24 cellular contexts compared by ENCODE assay signal in genomic region chr19:28299649-28300048, GRCh38.
"Had no signal": no experiment of that assay in that cellular context is flagged by ENCODE, and none has a peak within 500 bp of the region (broad histone marks: within the 10 kb centered on the region; RNA-seq: fewer than 3 reads in every experiment).

No MANE protein-coding gene starts in this region.

- H3K27ac Mint-ChIP-seq: activated CD4-positive, alpha-beta memory T cell treated with anti-CD3 and anti-CD28 coated beads for 36 hours; activated naive CD8-positive, alpha-beta T cell; brain; T-helper 1 cell treated with Interleukin-12 subunit alpha and Interleukin-12 subunit beta and Interleukin-4 antibody, amounts not matched to agents 30 μg/mL and 1 μg/mL, for 36 hours had no signal

- ATAC-seq: activated T-cell treated with anti-CD3 and anti-CD28 coated beads, Interleukin-2, amount 50 U/mL, for 4 hours; SK-N-SH treated with all-trans-retinoic acid at 6 μM for 48 hours had no signal

- H3K27me3 Mint-ChIP-seq: activated CD4-positive, alpha-beta memory T cell treated with anti-CD3 and anti-CD28 coated beads for 36 hours; activated naive CD8-positive, alpha-beta T cell; central memory CD8-positive, alpha-beta T cell had no signal

- H3K36me3 ChIP-seq: Peyer's patch, SJSA1 had no signal

- H3K9me3 Mint-ChIP-seq: central memory CD8-positive, alpha-beta T cell had no signal

- H3K27ac ChIP-seq: Peyer's patch, RWPE1, SJSA1 had no signal

- H3K36me3 Mint-ChIP-seq: activated CD4-positive, alpha-beta memory T cell treated with anti-CD3 and anti-CD28 coated beads for 36 hours; activated naive CD8-positive, alpha-beta T cell; brain had no signal

- H3K4me3 ChIP-seq: Peyer's patch, SJSA1 had no signal

- H3K4me1 ChIP-seq: Peyer's patch had no signal

- H3K4me1 Mint-ChIP-seq: central memory CD8-positive, alpha-beta T cell had no signal

- H3K27me3 ChIP-seq: Peyer's patch, SJSA1 had no signal

- H3K9me3 ChIP-seq: Peyer's patch had no signal

- H3K4me3 Mint-ChIP-seq: activated CD4-positive, alpha-beta memory T cell treated with anti-CD3 and anti-CD28 coated beads for 36 hours; activated naive CD8-positive, alpha-beta T cell; activated T-cell treated with anti-CD3 and anti-CD28 coated beads, Interleukin-2, amount 50 U/mL, for 4 hours; brain; central memory CD8-positive, alpha-beta T cell; T-helper 1 cell treated with Interleukin-12 subunit alpha and Interleukin-12 subunit beta and Interleukin-4 antibody, amounts not matched to agents 30 μg/mL and 1 μg/mL, for 36 hours had no signal

- DNase-seq: activated CD4-positive, alpha-beta memory T cell treated with anti-CD3 and anti-CD28 coated beads for 36 hours; activated CD4-positive, alpha-beta T cell treated with anti-CD3 and anti-CD28 coated beads for 48 hours; activated CD4-positive, CD25-positive, alpha-beta regulatory T cell treated with anti-CD3 and anti-CD28 coated beads, Interleukin-2, amount 50 U/mL, for 72 hours; activated CD8-positive, alpha-beta memory T cell treated with anti-CD3 and anti-CD28 coated beads for 24 hours; activated effector memory CD4-positive, alpha-beta T cell treated with anti-CD3 and anti-CD28 coated beads, Interleukin-2, amount 50 U/mL, for 16 hours; activated naive CD4-positive, alpha-beta T cell treated with Interleukin-2 at 50 U/mL for 16 hours; activated T-cell treated with anti-CD3 and anti-CD28 coated beads, Interleukin-2, amount 50 U/mL, for 4 hours; amygdala; MM.1S; NCI-H1105 treated with DMSO at 0.1 percent for 48 hours; NCI-H1436 treated with DMSO at 0.1 percent for 48 hours; NCI-H187; NCI-H2081; NCI-H446; NCI-H524; Peyer's patch; Right ventricle myocardium superior had no signal
